In the genomic region with DNA sequence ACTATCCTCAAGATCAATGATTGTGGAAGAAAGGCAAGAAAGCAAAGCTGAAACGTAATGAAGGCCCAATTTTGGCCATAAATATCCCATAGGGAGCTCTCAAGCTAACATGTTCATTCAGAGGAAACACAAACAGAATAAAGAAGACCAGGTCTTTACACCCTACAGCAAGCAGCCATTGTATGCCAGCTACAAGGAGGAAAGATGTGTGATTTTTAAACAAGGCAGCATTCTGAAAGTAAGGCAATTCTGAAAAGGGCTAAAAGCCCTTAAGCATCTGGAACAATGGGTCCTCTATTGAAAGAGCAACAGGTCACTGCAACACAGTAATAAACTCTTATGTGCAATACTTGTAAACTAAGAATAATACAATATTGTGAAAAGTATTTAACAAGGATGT, we compare ENCODE assay signal across 24 cellular contexts.
"Had no signal": no experiment of that assay in that cellular context is flagged by ENCODE, and none has a peak within 500 bp of the region (broad histone marks: within the 10 kb centered on the region; RNA-seq: fewer than 3 reads in every experiment).

No MANE protein-coding gene starts in this region.

- DNase-seq: activated CD4-positive, alpha-beta memory T cell treated with anti-CD3 and anti-CD28 coated beads for 36 hours; activated CD4-positive, alpha-beta T cell treated with anti-CD3 and anti-CD28 coated beads, Interleukin-2, amount 10 ng/mL, durations not matched to agents 7 days and 5 days; activated CD4-positive, CD25-positive, alpha-beta regulatory T cell; activated CD8-positive, alpha-beta memory T cell treated with anti-CD3 and anti-CD28 coated beads for 24 hours; activated gamma-delta T cell; activated naive CD4-positive, alpha-beta T cell treated with anti-CD3 and anti-CD28 coated beads, Interleukin-2, amount 10 ng/mL, durations not matched to agents 7 days and 5 days; activated naive CD8-positive, alpha-beta T cell treated with anti-CD3 and anti-CD28 coated beads for 36 hours; activated T-cell treated with anti-CD3 and anti-CD28 coated beads, Interleukin-2, amount 50 U/mL, for 4 hours; brain microvascular endothelial cell; cerebellar nuclear complex; Karpas-422; MM.1S; NCI-H1105; NCI-H1436; NCI-H1694 treated with DMSO at 0.1 percent for 48 hours; NCI-H2081; NCI-H446 treated with DMSO at 0.1 percent for 48 hours; NCI-H524 treated with DMSO at 0.1 percent for 48 hours; PC-9; SK-N-SH; T-helper 1 cell had no signal

- H3K27ac ChIP-seq: brain microvascular endothelial cell, PC-9, VCaP had no signal

- H3K4me2 ChIP-seq: PC-9, SK-N-SH had no signal

- H2AFZ ChIP-seq: PC-9 had no signal

- H3K9me3 ChIP-seq: SK-N-SH had no signal

- H3K27me3 ChIP-seq: brain microvascular endothelial cell had no signal

- H3K4me3 ChIP-seq: K562, PC-9 had no signal

- H3K9ac ChIP-seq: SK-N-SH had no signal

- H3K36me3 ChIP-seq: brain microvascular endothelial cell had no signal

- H3K9me2 ChIP-seq: SK-N-SH had no signal

- ATAC-seq: activated T-cell treated with anti-CD3 and anti-CD28 coated beads, Interleukin-2, amount 50 U/mL, for 4 hours; activated T-helper 17 cell treated with anti-CD3 and anti-CD28 coated beads, Interleukin-2, amount 50 U/mL, for 72 hours; K562 had no signal
